In genomic region chr14:50714452-50715073, GRCh38 we compare ENCODE assay signal across 9 cellular contexts. TPM values are rescaled to one million over a fixed set of nuclear protein-coding genes. Genes with fewer than 3 reads are reported as not detected.
DNase-seq lines count a peak whose midpoint lies in the region; ATAC-seq and TF ChIP-seq lines count a peak whose summit lies in the region.
"Had no signal": no experiment of that assay in that cellular context is flagged by ENCODE, and none has a peak within 500 bp of the region (broad histone marks: within the 10 kb centered on the region; RNA-seq: fewer than 3 reads in every experiment).

No MANE protein-coding gene starts in this region.

- no peak overlapping the region for H3K27ac Mint-ChIP-seq in neural crest cell (ENCODE audit: unreplicated experiment)
- H3K27ac Mint-ChIP-seq: T-helper 1 cell treated with Interleukin-12 subunit alpha and Interleukin-12 subunit beta and Interleukin-4 antibody, amounts not matched to agents 30 μg/mL and 1 μg/mL, for 36 hours had no signal

- H3K27me3 Mint-ChIP-seq in neural crest cell (ENCODE audit: low read depth) = no peaks in the 10 kb centered on the region

- ATAC-seq in GM18511 (IDR thresholded peaks at IDR 0.05; ENCODE audit: unreplicated experiment) (peak; percentile 58), HG03097 (IDR thresholded peaks at IDR 0.05; ENCODE audit: low FRiP score, unreplicated experiment) (no peak)

- H3K9me3 Mint-ChIP-seq in neural crest cell = no peaks in the 10 kb centered on the region
- H3K9me3 Mint-ChIP-seq: T-helper 1 cell treated with Interleukin-12 subunit alpha and Interleukin-12 subunit beta and Interleukin-4 antibody, amounts not matched to agents 30 μg/mL and 1 μg/mL, for 36 hours had no signal

- TF ChIP-seq CTCF in neural crest cell (conservative IDR thresholded peaks at IDR 0.05) = peak; percentile 48

- no peak overlapping the region for H3K4me3 Mint-ChIP-seq in neural crest cell
- H3K4me3 Mint-ChIP-seq: T-helper 1 cell treated with Interleukin-12 subunit alpha and Interleukin-12 subunit beta and Interleukin-4 antibody, amounts not matched to agents 30 μg/mL and 1 μg/mL, for 36 hours had no signal

- no peaks in the 10 kb centered on the region for H3K4me1 Mint-ChIP-seq in neural crest cell

- DNase-seq in COLO829 (ENCODE audit: low spot score) (peak; percentile 66), NCI-H526 treated with DMSO at 0.1 percent for 48 hours (lab: John Stamatoyannopoulos, UW) (peak; percentile 1), dermis blood vessel endothelial cell (peak; percentile 75), neural crest cell (ENCODE audit: low read depth, low spot score) (no peak), GF-D8 (lab: John Stamatoyannopoulos, UW) (no peak), activated gamma-delta T cell treated with Interleukin-2 at 50 U/mL for 16 hours (no peak)

- H3K36me3 Mint-ChIP-seq in neural crest cell (ENCODE audit: low read depth) = no peaks in the 10 kb centered on the region

RNA-seq across cellular contexts. Expression of gene SAV1, which starts 46.5 kb away (rescaled TPM):
- 26.4 and 28.1 TPM in 2 replicates for total RNA-seq in dermis blood vessel endothelial cell
- total RNA-seq in neural crest cell = 23.5 and 23.8 TPM in 2 replicates

Comparison
In these comparisons a context has a peak if more than half of its experiments do, and no peak if none do; other contexts are left out.
1. DNase-seq: peak in COLO829 (single experiment), NCI-H526 treated with DMSO at 0.1 percent for 48 hours (single experiment) and dermis blood vessel endothelial cell (single experiment); none in neural crest cell (single experiment), GF-D8 (single experiment) and activated gamma-delta T cell treated with Interleukin-2 at 50 U/mL for 16 hours (single experiment).